8 cellular contexts compared by ENCODE assay signal in genomic region chr9:36102742-36103495, GRCh38.
DNase-seq lines count a peak whose midpoint lies in the region.

No MANE protein-coding gene starts in this region.

- DNase-seq in NCI-H1417 (lab: John Stamatoyannopoulos, UW) (peak; percentile 35 to 75 (median 49)), NCI-H1417 treated with DMSO at 0.1 percent for 48 hours (lab: John Stamatoyannopoulos, UW) (no peak), HPDE6-E6E7 (ENCODE audit: extremely low spot score) (peak; percentile 41), NOMO-1 (lab: John Stamatoyannopoulos, UW; ENCODE audit: unreplicated experiment in 2 of 2) (peak; percentile 77 to 91), epidermal melanocyte (ENCODE audit: insufficient read length, low spot score) (peak; percentile 22), middle frontal gyrus (ENCODE audit: extremely low spot score, low spot score) (peak; percentile 46)
- DNase-seq in activated CD8-positive, alpha-beta memory T cell treated with anti-CD3 and anti-CD28 coated beads for 48 hours (ENCODE audit: low read depth in 2 of 3, low spot score in 2 of 3): peak; percentile 52 to 58 (median 54)
- peak; percentile 57 to 84 for DNase-seq in stimulated activated CD8-positive, alpha-beta memory T cell treated with anti-CD3 and anti-CD28 coated beads, Interleukin-7, amount 100 ng/mL, for 1 hour (ENCODE audit: low read depth in 2 of 2)
